In genomic region chr4:184550476-184550875, GRCh38 we compare ENCODE assay signal across 17 cellular contexts.
DNase-seq lines count a peak whose midpoint lies in the region; ATAC-seq and TF ChIP-seq lines count a peak whose summit lies in the region.
"Had no signal": no experiment of that assay in that cellular context is flagged by ENCODE, and none has a peak within 500 bp of the region (broad histone marks: within the 10 kb centered on the region; RNA-seq: fewer than 3 reads in every experiment).

No MANE protein-coding gene starts in this region.

- H3K36me3 ChIP-seq in ACC112 (ENCODE audit: insufficient read depth, low read length): no peaks in the 10 kb centered on the region

- H3K79me2 ChIP-seq in ACC112 (ENCODE audit: control insufficient read depth, insufficient read depth, low read length, unreplicated experiment): no peaks in the 10 kb centered on the region

- H3K4me3 ChIP-seq in ACC112 (ENCODE audit: low read depth, low read length) (no peak overlapping the region), choroid plexus epithelial cell (ENCODE audit: low read depth, low read length) (no peak overlapping the region)
- H3K4me3 ChIP-seq: GM23248 had no signal

- H2AFZ ChIP-seq in ACC112 (ENCODE audit: low read length, unreplicated experiment): peak overlapping the region; percentile 34
- H2AFZ ChIP-seq: GM23248 had no signal

- peak; percentile 26 for DNase-seq in choroid plexus epithelial cell (ENCODE audit: low read depth)
- DNase-seq in fibroblast of peridontal ligament (ENCODE audit: extremely low read depth): peak; percentile 9
- peak; percentile 9 for DNase-seq in myocyte (ENCODE audit: low read depth)
- no peak for DNase-seq in DMS53 treated with DMSO at 0.1 percent for 48 hours (lab: John Stamatoyannopoulos, UW; ENCODE audit: unreplicated experiment)
- DNase-seq in NCI-H187 treated with DMSO at 0.1 percent for 48 hours (lab: John Stamatoyannopoulos, UW): no peak
- DNase-seq: ACHN; C1 segment of cervical spinal cord; Calu3; CD4-positive, alpha-beta memory T cell; COR-L47; DMS53; DND-41; GM23248; H7; HCEC 1CT had no signal

- peaks cover 5% of the 10 kb centered on the region for H3K4me1 ChIP-seq in ACC112 (ENCODE audit: control insufficient read depth, insufficient read depth, low read length, unreplicated experiment)

- TF ChIP-seq CTCF in choroid plexus epithelial cell (conservative IDR thresholded peaks at IDR 0.05; ENCODE audit: low read depth, low read length): no peak

- 0 out of 2 replicates have a peak, but pooled peaks cover 3% of the 10 kb centered on the region for H3K27me3 ChIP-seq in ACC112 (ENCODE audit: insufficient read depth, low read length)

- H3K27ac ChIP-seq in ACC112 (ENCODE audit: low read depth, low read length): no peak overlapping the region
- H3K27ac ChIP-seq: GM23248 had no signal

- ATAC-seq in HG02642 (IDR thresholded peaks at IDR 0.05; ENCODE audit: poor library complexity, unreplicated experiment): no peak

Comparison
In these comparisons a context has a peak if more than half of its experiments do, and no peak if none do; other contexts are left out.
1. DNase-seq: peak in choroid plexus epithelial cell (single experiment), fibroblast of peridontal ligament (single experiment) and myocyte (single experiment); none in DMS53 treated with DMSO at 0.1 percent for 48 hours (single experiment) and NCI-H187 treated with DMSO at 0.1 percent for 48 hours (single experiment).